ENCODE assay signal across 14 cellular contexts in the genomic region with DNA sequence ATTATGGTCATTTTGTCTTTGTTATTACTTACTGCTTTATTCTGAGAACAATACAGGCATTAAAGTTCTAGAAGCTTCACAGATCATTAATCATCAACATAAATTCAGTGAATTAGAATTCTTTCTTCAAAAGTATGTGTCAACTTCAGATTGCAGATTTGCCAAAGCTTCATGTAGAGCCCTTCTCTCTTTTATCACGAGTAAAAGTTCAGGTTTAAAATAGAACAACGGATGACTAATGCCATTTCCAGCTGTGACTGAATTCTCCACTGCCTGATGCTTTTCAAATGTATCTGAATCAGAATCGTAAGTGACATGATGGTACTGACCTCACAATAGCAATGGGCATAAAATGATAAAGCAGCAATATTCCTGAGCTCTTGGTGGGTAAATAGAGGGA.
DNase-seq lines count a peak whose midpoint lies in the region; ATAC-seq, FAIRE-seq and TF ChIP-seq lines count a peak whose summit lies in the region.
"Had no signal": no experiment of that assay in that cellular context is flagged by ENCODE, and none has a peak within 500 bp of the region (broad histone marks: within the 10 kb centered on the region; RNA-seq: fewer than 3 reads in every experiment).

No MANE protein-coding gene starts in this region.

- H3K27ac ChIP-seq in HUES48 (ENCODE audit: low read depth, low read length), result peak overlapping the region; percentile 67
- H3K27ac ChIP-seq: skin epidermis had no signal

- H3K4me3 Mint-ChIP-seq in stimulated activated naive B cell treated with anti-CD40 and anti-IgM and Interleukin-4, amounts not matched to agents 10 μg/mL and 1 μg/mL and 100 μg/mL, for 72 hours, result no peak overlapping the region
- H3K4me3 Mint-ChIP-seq: activated naive CD8-positive, alpha-beta T cell treated with anti-CD3 and anti-CD28 coated beads, Interleukin-2, amount 10 ng/mL, durations not matched to agents 7 days and 5 days; naive B cell had no signal

- no peaks in the 10 kb centered on the region for H3K9me3 Mint-ChIP-seq in stimulated activated naive B cell treated with anti-CD40 and anti-IgM and Interleukin-4, amounts not matched to agents 10 μg/mL and 1 μg/mL and 100 μg/mL, for 72 hours
- H3K9me3 Mint-ChIP-seq: activated naive CD8-positive, alpha-beta T cell treated with anti-CD3 and anti-CD28 coated beads, Interleukin-2, amount 10 ng/mL, durations not matched to agents 7 days and 5 days had no signal

- no peak for TF ChIP-seq CTCF in bronchial epithelial cell (IDR thresholded peaks at IDR 0.05; ENCODE audit: insufficient read depth, low read length, severe bottlenecking)

- H3K4me1 ChIP-seq in HUES48 (ENCODE audit: control insufficient read depth, insufficient read depth, low read length), result peaks cover 11% of the 10 kb centered on the region
- H3K4me1 ChIP-seq: Caco-2 had no signal

- no peaks in the 10 kb centered on the region for H3K27me3 ChIP-seq in HUES48 (ENCODE audit: control insufficient read depth, insufficient read depth, low read length)
- no peaks in the 10 kb centered on the region for H3K27me3 ChIP-seq in bronchial epithelial cell (ENCODE audit: control insufficient read depth, insufficient read depth, low read length)

- peak; percentile 78 for DNase-seq in EH (ENCODE audit: low read depth)
- peak; percentile 39 for DNase-seq in bronchial epithelial cell (ENCODE audit: low read depth)
- peak; percentile 43 for DNase-seq in kidney tubule cell (ENCODE audit: low spot score)
- no peak for DNase-seq in stimulated activated naive B cell treated with anti-CD40 and anti-IgM and Interleukin-4, amounts not matched to agents 10 μg/mL and 1 μg/mL and 100 μg/mL, for 72 hours
- DNase-seq in NCI-H1417 treated with DMSO at 0.1 percent for 48 hours (lab: John Stamatoyannopoulos, UW), result no peak
- DNase-seq in GDM1 (lab: John Stamatoyannopoulos, UW), result no peak
- DNase-seq: activated CD8-positive, alpha-beta memory T cell treated with anti-CD3 and anti-CD28 coated beads for 24 hours; activated naive CD8-positive, alpha-beta T cell treated with anti-CD3 and anti-CD28 coated beads, Interleukin-2, amount 10 ng/mL, durations not matched to agents 7 days and 5 days; Caco-2; naive B cell; NCI-H2029 treated with DMSO at 0.1 percent for 48 hours had no signal

- no peak overlapping the region for H3K9ac ChIP-seq in HUES48 (ENCODE audit: low read depth, low read length)

- FAIRE-seq in bronchial epithelial cell (lab: Jason Lieb, UNC), result no peak

- H3K36me3 Mint-ChIP-seq in stimulated activated naive B cell treated with anti-CD40 and anti-IgM and Interleukin-4, amounts not matched to agents 10 μg/mL and 1 μg/mL and 100 μg/mL, for 72 hours, result no peaks in the 10 kb centered on the region
- H3K36me3 Mint-ChIP-seq: activated naive CD8-positive, alpha-beta T cell treated with anti-CD3 and anti-CD28 coated beads, Interleukin-2, amount 10 ng/mL, durations not matched to agents 7 days and 5 days; naive B cell had no signal

- ATAC-seq in stimulated activated naive B cell treated with anti-CD40 and anti-IgM and Interleukin-4, amounts not matched to agents 10 μg/mL and 1 μg/mL and 100 μg/mL, for 72 hours (replicated peaks), result no peak
- no peak for ATAC-seq in HG03460 (IDR thresholded peaks at IDR 0.05; ENCODE audit: unreplicated experiment)

- no peaks in the 10 kb centered on the region for H3K9me3 ChIP-seq in HUES48 (ENCODE audit: control insufficient read depth, insufficient read depth, low read length)
- H3K9me3 ChIP-seq: Caco-2 had no signal

- H3K4me3 ChIP-seq in HUES48 (ENCODE audit: low read depth, low read length) (no peak overlapping the region), bronchial epithelial cell (ENCODE audit: low read depth, low read length) (no peak overlapping the region)
- H3K4me3 ChIP-seq: skin epidermis had no signal

- no peak overlapping the region for H3K27ac Mint-ChIP-seq in stimulated activated naive B cell treated with anti-CD40 and anti-IgM and Interleukin-4, amounts not matched to agents 10 μg/mL and 1 μg/mL and 100 μg/mL, for 72 hours
- H3K27ac Mint-ChIP-seq: activated naive CD8-positive, alpha-beta T cell treated with anti-CD3 and anti-CD28 coated beads, Interleukin-2, amount 10 ng/mL, durations not matched to agents 7 days and 5 days; naive B cell had no signal

- no peaks in the 10 kb centered on the region for H3K4me1 Mint-ChIP-seq in stimulated activated naive B cell treated with anti-CD40 and anti-IgM and Interleukin-4, amounts not matched to agents 10 μg/mL and 1 μg/mL and 100 μg/mL, for 72 hours
- H3K4me1 Mint-ChIP-seq: activated naive CD8-positive, alpha-beta T cell treated with anti-CD3 and anti-CD28 coated beads, Interleukin-2, amount 10 ng/mL, durations not matched to agents 7 days and 5 days; naive B cell had no signal

- H3K36me3 ChIP-seq in HUES48 (ENCODE audit: control insufficient read depth, insufficient read depth, low read length) (no peaks in the 10 kb centered on the region), bronchial epithelial cell (ENCODE audit: control insufficient read depth, insufficient read depth, low read length) (no peaks in the 10 kb centered on the region)

- no peaks in the 10 kb centered on the region for H3K27me3 Mint-ChIP-seq in stimulated activated naive B cell treated with anti-CD40 and anti-IgM and Interleukin-4, amounts not matched to agents 10 μg/mL and 1 μg/mL and 100 μg/mL, for 72 hours
- H3K27me3 Mint-ChIP-seq: activated naive CD8-positive, alpha-beta T cell treated with anti-CD3 and anti-CD28 coated beads, Interleukin-2, amount 10 ng/mL, durations not matched to agents 7 days and 5 days; naive B cell had no signal

Comparison
In these comparisons a context has a peak if more than half of its experiments do, and no peak if none do; other contexts are left out.
1. DNase-seq: peak in EH (single experiment), bronchial epithelial cell (single experiment) and kidney tubule cell (single experiment); none in stimulated activated naive B cell treated with anti-CD40 and anti-IgM and Interleukin-4, amounts not matched to agents 10 μg/mL and 1 μg/mL and 100 μg/mL, for 72 hours (single experiment), NCI-H1417 treated with DMSO at 0.1 percent for 48 hours (single experiment) and GDM1 (single experiment).